9 cellular contexts compared by ENCODE assay signal in the genomic region with DNA sequence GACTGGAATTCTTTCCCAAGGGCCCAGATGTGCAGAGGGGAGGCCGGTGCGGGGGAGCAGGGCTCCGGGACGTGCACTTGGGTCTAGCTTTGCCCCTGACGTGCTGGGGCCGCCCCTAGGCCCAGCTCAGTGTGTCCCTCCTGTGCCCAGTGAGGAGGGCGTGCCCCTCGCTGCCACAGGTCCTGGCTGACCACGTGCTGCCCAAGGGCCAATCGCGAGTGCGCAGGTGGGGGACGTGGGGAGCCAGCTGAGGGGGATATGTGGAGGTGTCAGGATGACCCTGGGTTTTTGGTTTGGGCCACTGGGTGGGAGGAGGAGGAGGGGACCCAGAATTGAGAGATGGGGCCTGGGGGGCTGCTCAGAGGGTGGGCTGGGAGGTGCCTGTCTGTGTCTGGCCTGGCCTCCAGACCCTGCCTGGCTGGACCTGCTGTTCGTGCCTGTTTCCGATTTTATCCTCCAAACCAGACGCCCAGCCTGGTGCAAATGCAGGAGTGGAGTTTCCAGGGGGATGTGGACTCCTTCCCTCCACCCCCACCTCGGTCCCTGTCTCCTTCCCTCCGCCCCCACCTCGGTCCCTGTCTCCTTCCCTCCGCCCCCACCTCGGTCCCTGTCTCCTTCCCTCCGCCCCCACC. TPM values are rescaled to one million over a fixed set of nuclear protein-coding genes. Genes with fewer than 3 reads are reported as not detected.
DNase-seq lines count a peak whose midpoint lies in the region; ATAC-seq lines count a peak whose summit lies in the region.
"Had no signal": no experiment of that assay in that cellular context is flagged by ENCODE, and none has a peak within 500 bp of the region (broad histone marks: within the 10 kb centered on the region; RNA-seq: fewer than 3 reads in every experiment).

No MANE protein-coding gene starts in this region.

- ATAC-seq in HG02798 (IDR thresholded peaks at IDR 0.05; ENCODE audit: poor library complexity, unreplicated experiment): peak; percentile 20
- ATAC-seq in GM18519 (IDR thresholded peaks at IDR 0.05; ENCODE audit: low FRiP score, unreplicated experiment): no peak
- ATAC-seq in GM21381 (IDR thresholded peaks at IDR 0.05; ENCODE audit: unreplicated experiment): no peak

- DNase-seq in D341Med (ENCODE audit: low spot score) (peak; percentile 68), SK-MEL-5 (ENCODE audit: low read depth, low spot score) (peak; percentile 71), epidermal melanocyte (ENCODE audit: insufficient read length, low spot score) (peak; percentile 34), myocyte (ENCODE audit: low read depth) (peak; percentile 55), HPDE6-E6E7 (ENCODE audit: extremely low spot score) (no peak)

- in situ Hi-C loops in SK-MEL-5 (cut with HindIII; ENCODE audit: low pct_unique_long_range_greater_than_20kb, low sequenced_read_pairs): no loop called here

RNA-seq across cellular contexts. Expression of a gene that starts 6.1 kb away (rescaled TPM):
- total RNA-seq in SK-MEL-5 (2014; rRNA removed; shearing (Covaris generic)): not detected in 2 replicates
- polyA plus RNA-seq in SK-MEL-5 (2015; cell fraction: cytosol; rRNA removed): not detected in 2 replicates
- not detected in 2 replicates for polyA plus RNA-seq in SK-MEL-5 (2015; cell fraction: nucleus; rRNA removed)
- 0.05 and 0.83 TPM in 2 replicates for total RNA-seq in myocyte
- not detected for polyA plus RNA-seq in myocyte (2012)
- total RNA-seq: NCI-H460 had no signal

RNA-seq across cellular contexts. Expression of a gene that starts 35.7 kb away (rescaled TPM):
- 9.4 and 10.0 TPM in 2 replicates for total RNA-seq in SK-MEL-5 (2014; rRNA removed; shearing (Covaris generic))
- 21.1 and 22.0 TPM in 2 replicates for polyA plus RNA-seq in SK-MEL-5 (2015; cell fraction: cytosol; rRNA removed)
- 76.1 and 80.9 TPM in 2 replicates for polyA plus RNA-seq in SK-MEL-5 (2015; cell fraction: nucleus; rRNA removed)
- 10.0 and 11.7 TPM in 2 replicates for total RNA-seq in myocyte
- polyA plus RNA-seq in myocyte (2012): 7.3 TPM
